In genomic region chr15:77555232-77555631, GRCh38 we compare ENCODE assay signal across 24 cellular contexts.
"Had no signal": no experiment of that assay in that cellular context is flagged by ENCODE, and none has a peak within 500 bp of the region (broad histone marks: within the 10 kb centered on the region; RNA-seq: fewer than 3 reads in every experiment).

No MANE protein-coding gene starts in this region.

- H3K9me3 Mint-ChIP-seq: activated CD4-positive, alpha-beta memory T cell treated with anti-CD3 and anti-CD28 coated beads, Interleukin-2, amount 10 ng/mL, durations not matched to agents 7 days and 5 days; activated naive CD4-positive, alpha-beta T cell treated with anti-CD3 and anti-CD28 coated beads, Interleukin-2, amount 50 U/mL, for 24 hours; activated T-cell treated with anti-CD3 and anti-CD28 coated beads, Interleukin-2, amount 50 U/mL, for 72 hours; T-cell had no signal

- H3K4me3 ChIP-seq: ascending aorta, body of pancreas, SK-N-MC had no signal

- H3K4me1 Mint-ChIP-seq: activated CD4-positive, alpha-beta memory T cell treated with anti-CD3 and anti-CD28 coated beads, Interleukin-2, amount 10 ng/mL, durations not matched to agents 7 days and 5 days; activated CD4-positive, alpha-beta T cell treated with anti-CD3 and anti-CD28 coated beads for 36 hours; activated naive CD4-positive, alpha-beta T cell treated with anti-CD3 and anti-CD28 coated beads, Interleukin-2, amount 50 U/mL, for 24 hours; T-cell had no signal

- H3K27ac ChIP-seq: ascending aorta, body of pancreas, SK-N-MC, VCaP had no signal

- H3K36me3 ChIP-seq: ascending aorta had no signal

- H3K4me1 ChIP-seq: ascending aorta, body of pancreas had no signal

- H3K27me3 ChIP-seq: ascending aorta, body of pancreas had no signal

- H3K9me3 ChIP-seq: ascending aorta, body of pancreas had no signal

- H3K27ac Mint-ChIP-seq: activated CD4-positive, alpha-beta memory T cell treated with anti-CD3 and anti-CD28 coated beads, Interleukin-2, amount 10 ng/mL, durations not matched to agents 7 days and 5 days; activated CD4-positive, alpha-beta T cell treated with anti-CD3 and anti-CD28 coated beads for 36 hours; activated naive CD4-positive, alpha-beta T cell treated with anti-CD3 and anti-CD28 coated beads, Interleukin-2, amount 50 U/mL, for 24 hours; activated T-cell treated with anti-CD3 and anti-CD28 coated beads, Interleukin-2, amount 50 U/mL, for 72 hours; T-cell had no signal

- DNase-seq: activated CD4-positive, alpha-beta memory T cell treated with anti-CD3 and anti-CD28 coated beads, Interleukin-2, amount 10 ng/mL, durations not matched to agents 7 days and 5 days; activated CD4-positive, alpha-beta T cell treated with anti-CD3 and anti-CD28 coated beads for 36 hours; activated CD4-positive, alpha-beta T cell treated with anti-CD3 and anti-CD28 coated beads, Interleukin-2, amount 50 U/mL, for 1 hour; activated T-cell treated with anti-CD3 and anti-CD28 coated beads, Interleukin-2, amount 50 U/mL, for 72 hours; body of pancreas; Karpas-422; MM.1S; NCI-H1105; NCI-H1436; NCI-H1694 treated with DMSO at 0.1 percent for 48 hours; NCI-H2029 treated with DMSO at 0.1 percent for 48 hours; NCI-H510A treated with DMSO at 0.1 percent for 48 hours; NK-92 treated with Interleukin-12 subunit alpha and Interleukin-12 subunit beta, amount 100 ng/mL, for 24 hours; OCI-M1; RPMI8226; T-cell; T-helper 2 cell; T1000 had no signal

- H3K4me3 Mint-ChIP-seq: activated CD4-positive, alpha-beta memory T cell treated with anti-CD3 and anti-CD28 coated beads, Interleukin-2, amount 10 ng/mL, durations not matched to agents 7 days and 5 days; activated CD4-positive, alpha-beta T cell treated with anti-CD3 and anti-CD28 coated beads for 36 hours; activated naive CD4-positive, alpha-beta T cell treated with anti-CD3 and anti-CD28 coated beads, Interleukin-2, amount 50 U/mL, for 24 hours; activated T-cell treated with anti-CD3 and anti-CD28 coated beads, Interleukin-2, amount 50 U/mL, for 72 hours; T-cell had no signal

- H3K36me3 Mint-ChIP-seq: activated naive CD4-positive, alpha-beta T cell treated with anti-CD3 and anti-CD28 coated beads, Interleukin-2, amount 50 U/mL, for 24 hours; T-cell had no signal

- H3K27me3 Mint-ChIP-seq: activated CD4-positive, alpha-beta memory T cell treated with anti-CD3 and anti-CD28 coated beads, Interleukin-2, amount 10 ng/mL, durations not matched to agents 7 days and 5 days; activated CD4-positive, alpha-beta T cell treated with anti-CD3 and anti-CD28 coated beads for 36 hours had no signal

- ATAC-seq: activated CD4-positive, alpha-beta T cell treated with anti-CD3 and anti-CD28 coated beads for 36 hours; activated T-cell treated with anti-CD3 and anti-CD28 coated beads, Interleukin-2, amount 50 U/mL, for 72 hours; body of pancreas; Panc1; Right ventricle myocardium inferior; T-cell had no signal
